In genomic region chr10:20714979-20715378, GRCh38 we compare ENCODE assay signal across 20 cellular contexts.
"Had no signal": no experiment of that assay in that cellular context is flagged by ENCODE, and none has a peak within 500 bp of the region (broad histone marks: within the 10 kb centered on the region; RNA-seq: fewer than 3 reads in every experiment).

No MANE protein-coding gene starts in this region.

- ATAC-seq: Panc1, PC-3 had no signal

- DNase-seq: KBM-7, MV-4-11, NCI-H1048, NCI-H1105, NCI-H1417, NCI-H1436 treated with DMSO at 0.1 percent for 48 hours, NCI-H1694, NCI-H187 treated with DMSO at 0.1 percent for 48 hours, NCI-H2029 treated with DMSO at 0.1 percent for 48 hours, NCI-H2227 treated with DMSO at 0.1 percent for 48 hours, NCI-H524, NCI-H526 treated with DMSO at 0.1 percent for 48 hours, NCI-H748 treated with DMSO at 0.1 percent for 48 hours, SHP77, SK-N-SH, T-helper 1 cell had no signal

- H3K9ac ChIP-seq: SK-N-SH had no signal

- H3K4me2 ChIP-seq: SK-N-SH had no signal

- H3K27ac ChIP-seq: HL-60, RWPE1 had no signal
